Comparison of ENCODE assay signal across 9 cellular contexts in the genomic region with DNA sequence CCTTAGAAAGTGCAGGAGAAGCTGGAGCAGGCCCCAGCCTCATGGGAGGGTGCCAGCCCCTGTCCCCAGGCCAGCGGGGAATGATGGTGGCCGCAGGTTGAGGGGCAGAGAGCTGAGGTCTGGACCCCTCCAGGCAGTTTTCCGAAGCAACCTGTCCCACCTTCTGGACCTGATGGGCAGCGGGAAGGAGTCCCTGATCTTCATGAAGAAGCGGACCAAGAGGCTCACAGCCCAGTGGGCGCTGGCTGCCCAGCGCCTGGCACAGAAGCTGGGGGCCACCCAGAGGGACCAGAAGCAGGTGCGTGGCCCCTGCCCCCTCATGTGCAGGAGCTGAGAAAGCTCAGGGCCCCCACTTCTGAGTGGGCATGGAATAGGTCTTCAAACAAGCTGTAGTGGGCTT. TPM values are rescaled to one million over a fixed set of nuclear protein-coding genes. Genes with fewer than 3 reads are reported as not detected.
"Had no signal": no experiment of that assay in that cellular context is flagged by ENCODE, and none has a peak within 500 bp of the region (broad histone marks: within the 10 kb centered on the region; RNA-seq: fewer than 3 reads in every experiment).

No MANE protein-coding gene starts in this region.

- H3K27ac ChIP-seq: HL-60 had no signal

- H3K4me3 ChIP-seq: K562 had no signal

- DNase-seq: IMR-90, KBM-7, KG1 had no signal

- FAIRE-seq: HepG2, HTR-8/SVneo, K562 had no signal

RNA-seq across cellular contexts. Expression of gene MGAT5B, which starts 36.8 kb away (rescaled TPM):
- total RNA-seq: HT-29 had no signal
- polyA plus RNA-seq: IgD-negative memory B cell had no signal
